ENCODE assay signal across 15 cellular contexts in genomic region chr2:53424902-53425301, GRCh38.
DNase-seq lines count a peak whose midpoint lies in the region; ATAC-seq and TF ChIP-seq lines count a peak whose summit lies in the region.
"Had no signal": no experiment of that assay in that cellular context is flagged by ENCODE, and none has a peak within 500 bp of the region (broad histone marks: within the 10 kb centered on the region; RNA-seq: fewer than 3 reads in every experiment).

No MANE protein-coding gene starts in this region.

- no peak for TF ChIP-seq EP300 in transverse colon (IDR thresholded peaks at IDR 0.05; ENCODE audit: low read depth)

- TF ChIP-seq POLR2A in transverse colon (IDR thresholded peaks at IDR 0.05): no peak

- 69% methylated on average over 3 of the region's 3 CpGs; no CpG with 5 or more reads in 1 of the 2 donors for WGBS in transverse colon (ENCODE audit: low coverage in 1 of 2), 2 donors

- TF ChIP-seq CTCF in GM13977 (IDR thresholded peaks at IDR 0.05; ENCODE audit: extremely low read depth, insufficient read depth, missing control alignments) (no peak), GM20000 (IDR thresholded peaks at IDR 0.05; ENCODE audit: extremely low read depth, missing control alignments) (no peak), transverse colon (IDR thresholded peaks at IDR 0.05) (no peak)

- DNase-seq in GM13977 (ENCODE audit: low spot score) (peak; percentile 6), GM20000 (ENCODE audit: low spot score) (peak; percentile 8), transverse colon (no peak), caudate nucleus (lab: John Stamatoyannopoulos, UW) (no peak), AG20443 (ENCODE audit: low spot score) (no peak)
- no peak for DNase-seq in stimulated activated naive CD4-positive, alpha-beta T cell treated with Interleukin-2 at 50 U/mL for 16 hours (lab: John Stamatoyannopoulos, UW)
- DNase-seq: activated CD4-positive, alpha-beta memory T cell treated with anti-CD3 and anti-CD28 coated beads for 36 hours; activated naive CD4-positive, alpha-beta T cell; HCEC 1CT; NCI-H1092; NCI-H226; right cardiac atrium; stimulated activated CD4-positive, alpha-beta T cell treated with anti-CD3 and anti-CD28 coated beads, Interleukin-4, amount 100 ng/mL, for 24 hours had no signal

- no peak overlapping the region for H3K4me3 ChIP-seq in transverse colon

- in situ Hi-C loops in GM13977 (cut with MboI; ENCODE audit: low pct_unique_long_range_greater_than_20kb, low sequenced_read_pairs, unreplicated experiment): loop anchor here (25.0 kb wide), 1 partner anchor 287 kb away; no protein-coding TSS in a partner anchor
- in situ Hi-C loops in transverse colon (cut with MboI; ENCODE audit: low pct_ligation_motif_present in 1 of 4, low pct_unique_long_range_greater_than_20kb in 1 of 4, low sequenced_read_pairs in 3 of 4): no loop called here

- no peaks in the 10 kb centered on the region for H3K9me3 ChIP-seq in transverse colon

- intact Hi-C loops in transverse colon (cut with DNase I; ENCODE audit: low total_unique reads): no loop called here

- no peaks in the 10 kb centered on the region for H3K4me1 ChIP-seq in transverse colon

- H3K36me3 ChIP-seq in transverse colon: no peaks in the 10 kb centered on the region

- H3K27me3 ChIP-seq in transverse colon: no peaks in the 10 kb centered on the region

- H3K27ac ChIP-seq in transverse colon (no peak overlapping the region), caudate nucleus (ENCODE audit: low read depth, low read length) (no peak overlapping the region)

- peak; percentile 44 for ATAC-seq in HG02884 (IDR thresholded peaks at IDR 0.05; ENCODE audit: unreplicated experiment)
- ATAC-seq in HG03460 (IDR thresholded peaks at IDR 0.05; ENCODE audit: unreplicated experiment): peak; percentile 78
- ATAC-seq: right cardiac atrium had no signal

Comparison
In these comparisons a context has a peak if more than half of its experiments do, and no peak if none do; other contexts are left out.
1. DNase-seq: peak in GM13977 (single experiment) and GM20000 (single experiment); none in transverse colon (single experiment), stimulated activated naive CD4-positive, alpha-beta T cell treated with Interleukin-2 at 50 U/mL for 16 hours (single experiment), caudate nucleus (0 of 61) and AG20443 (single experiment).